20 cellular contexts compared by ENCODE assay signal in genomic region chr7:83691095-83691494, GRCh38. TPM values are rescaled to one million over a fixed set of nuclear protein-coding genes. Genes with fewer than 3 reads are reported as not detected.
A peak's percentile ranks its signal among the peaks of the same experiment; 100 is the strongest.
DNase-seq lines count a peak whose midpoint lies in the region; ATAC-seq and TF ChIP-seq lines count a peak whose summit lies in the region.
"Had no signal": no experiment of that assay in that cellular context is flagged by ENCODE, and none has a peak within 500 bp of the region (broad histone marks: within the 10 kb centered on the region; RNA-seq: fewer than 3 reads in every experiment).

No MANE protein-coding gene starts in this region.

- H3K36me3 Mint-ChIP-seq in endodermal cell (ENCODE audit: low read depth) = no peaks in the 10 kb centered on the region
- H3K36me3 Mint-ChIP-seq: CD4-positive, alpha-beta memory T cell had no signal

- DNase-seq in endodermal cell (peak; percentile 75), mesendoderm (peak; percentile 56), mesenchymal stem cell (no peak), MV-4-11 (lab: John Stamatoyannopoulos, UW) (no peak)
- no peak for DNase-seq in activated CD4-positive, alpha-beta T cell treated with anti-CD3 and anti-CD28 coated beads, Interleukin-2, amount 50 U/mL, for 48 hours
- DNase-seq: BE2C; CD4-positive, alpha-beta memory T cell; COR-L47; DMS153; DND-41; GDM1; GOT3; HCEC 1CT; HFFc6; IMR-90 had no signal

- H2AK5ac ChIP-seq in mesendoderm (ENCODE audit: low read length) (no peak overlapping the region), mesenchymal stem cell (ENCODE audit: low read length, severe bottlenecking) (no peak overlapping the region)

- H3K27ac ChIP-seq in HUES64 (ENCODE audit: low read depth, low read length) (peak overlapping the region; percentile 51), endodermal cell (ENCODE audit: low read depth, low read length) (no peak overlapping the region), mesendoderm (ENCODE audit: low read depth, low read length) (no peak overlapping the region), mesenchymal stem cell (ENCODE audit: low read length, poor library complexity, severe bottlenecking) (no peak overlapping the region)
- H3K27ac ChIP-seq: A549, C4-2B, HL-60 had no signal

- H3K4me1 Mint-ChIP-seq in endodermal cell = peaks cover 62% of the 10 kb centered on the region
- H3K4me1 Mint-ChIP-seq: CD4-positive, alpha-beta memory T cell had no signal

- H3K9me3 ChIP-seq in HUES64 (ENCODE audit: insufficient read depth, low read depth, low read length) = no peaks in the 10 kb centered on the region
- H3K9me3 ChIP-seq in endodermal cell (ENCODE audit: control insufficient read depth, low read length) = no peaks in the 10 kb centered on the region
- no peaks in the 10 kb centered on the region for H3K9me3 ChIP-seq in mesenchymal stem cell (ENCODE audit: control insufficient read depth, low read length)
- H3K9me3 ChIP-seq: A549, BE2C had no signal

- H2BK120ac ChIP-seq in mesendoderm (ENCODE audit: low read depth, low read length) (no peak overlapping the region), mesenchymal stem cell (ENCODE audit: low read depth, low read length) (no peak overlapping the region)

- H3K4me3 ChIP-seq in HUES64 (ENCODE audit: low read length) = no peak overlapping the region
- no peak overlapping the region for H3K4me3 ChIP-seq in endodermal cell (ENCODE audit: low read length)
- no peak overlapping the region for H3K4me3 ChIP-seq in mesendoderm (ENCODE audit: low read length)
- H3K4me3 ChIP-seq in mesenchymal stem cell (ENCODE audit: insufficient read depth in 1 of 2, low read depth in 1 of 2, low read length in 2 of 2) = no peak overlapping the region
- H3K4me3 ChIP-seq: A549 had no signal

- H3K27me3 ChIP-seq in HUES64 (ENCODE audit: insufficient read depth, low read length) = peaks cover 16% of the 10 kb centered on the region
- no peaks in the 10 kb centered on the region for H3K27me3 ChIP-seq in endodermal cell (ENCODE audit: control insufficient read depth, insufficient read depth, low read length, poor library complexity, severe bottlenecking)
- no peaks in the 10 kb centered on the region for H3K27me3 ChIP-seq in mesendoderm (ENCODE audit: insufficient read depth, low read length, poor library complexity)
- no peaks in the 10 kb centered on the region for H3K27me3 ChIP-seq in mesenchymal stem cell (ENCODE audit: control insufficient read depth in 1 of 2, insufficient read depth in 1 of 2, low read length in 2 of 2)
- H3K27me3 ChIP-seq: BE2C had no signal

- no peak overlapping the region for H4K91ac ChIP-seq in mesenchymal stem cell (ENCODE audit: low read length)

- H3K4me1 ChIP-seq in HUES64 (ENCODE audit: insufficient read depth, low read length) (peaks cover 62% of the 10 kb centered on the region), endodermal cell (ENCODE audit: control insufficient read depth, insufficient read depth, low read length) (peaks cover 21% of the 10 kb centered on the region), mesendoderm (ENCODE audit: control insufficient read depth, low read depth, low read length) (peaks cover 8% of the 10 kb centered on the region), mesenchymal stem cell (ENCODE audit: control insufficient read depth, insufficient read depth, low read depth, low read length) (no peaks in the 10 kb centered on the region)
- H3K4me1 ChIP-seq: A549, BE2C had no signal

- H4K5ac ChIP-seq in mesendoderm (ENCODE audit: low read length) = no peak overlapping the region

- WGBS in HUES64 = 50% methylated on average over 4 of the region's 4 CpGs
- 43 to 60% methylated on average over 2 to 4 of the region's 4 CpGs for WGBS in endodermal cell (ENCODE audit: insufficient coverage in 1 of 2, insufficient read length in 1 of 2), 2 experiments
- no CpG with 5 or more reads among the region's 4 CpGs for WGBS in mesendoderm (ENCODE audit: extremely low coverage, insufficient coverage, low lambda C conversion rate)
- WGBS in mesenchymal stem cell = 58% methylated on average over 4 of the region's 4 CpGs

- peak overlapping the region; percentile 40 for H3K27ac Mint-ChIP-seq in endodermal cell
- H3K27ac Mint-ChIP-seq: CD4-positive, alpha-beta memory T cell; HFFc6 had no signal

- H4K8ac ChIP-seq in mesendoderm (ENCODE audit: low read depth, low read length) (no peak overlapping the region), mesenchymal stem cell (ENCODE audit: low read length) (no peak overlapping the region)

- no peak for ATAC-seq in HG02678 (IDR thresholded peaks at IDR 0.05; ENCODE audit: unreplicated experiment)
- ATAC-seq: A549 had no signal

- H2BK15ac ChIP-seq in mesendoderm (replicated peaks; ENCODE audit: low read depth) (no peak overlapping the region), mesenchymal stem cell (ENCODE audit: low read depth, poor library complexity, severe bottlenecking) (no peak overlapping the region)

- TF ChIP-seq CTCF in endodermal cell (conservative IDR thresholded peaks at IDR 0.05) = no peak

- no peak overlapping the region for H3K23ac ChIP-seq in mesendoderm (ENCODE audit: low read length)
- no peak overlapping the region for H3K23ac ChIP-seq in mesenchymal stem cell (ENCODE audit: low read length in 2 of 2)

- no peaks in the 10 kb centered on the region for H3K79me1 ChIP-seq in mesendoderm (ENCODE audit: low read length)
- H3K79me1 ChIP-seq in mesenchymal stem cell (replicated peaks; ENCODE audit: low read length, poor library complexity, severe bottlenecking) = no peaks in the 10 kb centered on the region

- H2BK5ac ChIP-seq in mesendoderm (ENCODE audit: low read length) (no peak overlapping the region), mesenchymal stem cell (ENCODE audit: low read depth, low read length, poor library complexity, severe bottlenecking) (no peak overlapping the region)

- peaks cover 5% of the 10 kb centered on the region for H3K9me3 Mint-ChIP-seq in endodermal cell

- no peak overlapping the region for H3K4ac ChIP-seq in mesendoderm (ENCODE audit: low read depth, low read length)
- H3K4ac ChIP-seq in mesenchymal stem cell (ENCODE audit: low read depth in 1 of 2, low read length in 2 of 2) = no peak overlapping the region

- H3K56ac ChIP-seq in mesendoderm (ENCODE audit: low read length) = no peak overlapping the region

- no peak overlapping the region for H3K4me2 ChIP-seq in mesendoderm (ENCODE audit: low read length)
- H3K4me2 ChIP-seq in mesenchymal stem cell (ENCODE audit: low read length, poor library complexity, severe bottlenecking) = no peak overlapping the region
- H3K4me2 ChIP-seq: A549 had no signal

- no peak overlapping the region for H3K9ac ChIP-seq in HUES64 (ENCODE audit: low read depth, low read length)
- H3K9ac ChIP-seq in endodermal cell (ENCODE audit: extremely low read depth, low read length, poor library complexity, severe bottlenecking) = no peak overlapping the region
- H3K9ac ChIP-seq in mesendoderm (ENCODE audit: low read length) = no peak overlapping the region
- no peak overlapping the region for H3K9ac ChIP-seq in mesenchymal stem cell (ENCODE audit: low read length)

- peaks cover 3% of the 10 kb centered on the region for H3K27me3 Mint-ChIP-seq in endodermal cell (ENCODE audit: insufficient read depth)
- H3K27me3 Mint-ChIP-seq: CD4-positive, alpha-beta memory T cell had no signal

- no peak overlapping the region for H3K4me3 Mint-ChIP-seq in endodermal cell
- H3K4me3 Mint-ChIP-seq: CD4-positive, alpha-beta memory T cell; HFFc6 had no signal

- H3K36me3 ChIP-seq in HUES64 (ENCODE audit: insufficient read depth, low read length) (no peaks in the 10 kb centered on the region), endodermal cell (ENCODE audit: control insufficient read depth, insufficient read depth, low read length) (no peaks in the 10 kb centered on the region), mesendoderm (ENCODE audit: control insufficient read depth, insufficient read depth, low read length) (no peaks in the 10 kb centered on the region), mesenchymal stem cell (ENCODE audit: control insufficient read depth in 1 of 2, insufficient read depth in 2 of 2, low read depth in 1 of 2, low read length in 2 of 2) (no peaks in the 10 kb centered on the region)
- H3K36me3 ChIP-seq: BE2C had no signal

- H2BK12ac ChIP-seq in mesenchymal stem cell (ENCODE audit: low read length in 2 of 2) = no peak overlapping the region

- no peaks in the 10 kb centered on the region for H3K79me2 ChIP-seq in mesendoderm (ENCODE audit: control insufficient read depth, insufficient read depth, low read length)

- no peak overlapping the region for H3K14ac ChIP-seq in mesenchymal stem cell (ENCODE audit: low read length in 2 of 2)

- no peak overlapping the region for H2AFZ ChIP-seq in mesenchymal stem cell (ENCODE audit: low read depth, low read length)

- H3K18ac ChIP-seq in mesendoderm (ENCODE audit: low read length) = no peak overlapping the region
- peak overlapping the region in 1 of 2 experiments; percentile 11 for H3K18ac ChIP-seq in mesenchymal stem cell (ENCODE audit: low read depth in 1 of 2, low read length in 2 of 2)

RNA-seq across cellular contexts. Expression of gene SEMA3E, which starts 42.2 kb away (rescaled TPM):
- polyA plus RNA-seq in HUES64 (2013, experiment 1 of 2) = 2.2 TPM
- 1.6 TPM for polyA plus RNA-seq in HUES64 (2013, experiment 2 of 2)
- 100 to 1,000 TPM; 339 to 438 TPM for total RNA-seq in endodermal cell
- 9.2 TPM for polyA plus RNA-seq in endodermal cell (2013, experiment 1 of 2)
- 11.0 TPM for polyA plus RNA-seq in endodermal cell (2013, experiment 2 of 2)
- 3.0 TPM for polyA plus RNA-seq in mesendoderm (2013, experiment 1 of 2)
- polyA plus RNA-seq in mesendoderm (2013, experiment 2 of 2) = 2.9 TPM
- polyA plus RNA-seq in mesenchymal stem cell (2013, experiment 1 of 2) = 4.3 TPM
- polyA plus RNA-seq in mesenchymal stem cell (2013, experiment 2 of 2) = 4.6 TPM
- total RNA-seq: CD4-positive, alpha-beta memory T cell; HFFc6 had no signal
- polyA plus RNA-seq: CD4-positive, alpha-beta memory T cell had no signal

Comparison
In these comparisons a context has a peak if more than half of its experiments do, and no peak if none do; other contexts are left out.
1. DNase-seq: peak in endodermal cell (single experiment) and mesendoderm (single experiment); none in mesenchymal stem cell (single experiment), activated CD4-positive, alpha-beta T cell treated with anti-CD3 and anti-CD28 coated beads, Interleukin-2, amount 50 U/mL, for 48 hours (0 of 2) and MV-4-11 (single experiment).